In the genomic region with DNA sequence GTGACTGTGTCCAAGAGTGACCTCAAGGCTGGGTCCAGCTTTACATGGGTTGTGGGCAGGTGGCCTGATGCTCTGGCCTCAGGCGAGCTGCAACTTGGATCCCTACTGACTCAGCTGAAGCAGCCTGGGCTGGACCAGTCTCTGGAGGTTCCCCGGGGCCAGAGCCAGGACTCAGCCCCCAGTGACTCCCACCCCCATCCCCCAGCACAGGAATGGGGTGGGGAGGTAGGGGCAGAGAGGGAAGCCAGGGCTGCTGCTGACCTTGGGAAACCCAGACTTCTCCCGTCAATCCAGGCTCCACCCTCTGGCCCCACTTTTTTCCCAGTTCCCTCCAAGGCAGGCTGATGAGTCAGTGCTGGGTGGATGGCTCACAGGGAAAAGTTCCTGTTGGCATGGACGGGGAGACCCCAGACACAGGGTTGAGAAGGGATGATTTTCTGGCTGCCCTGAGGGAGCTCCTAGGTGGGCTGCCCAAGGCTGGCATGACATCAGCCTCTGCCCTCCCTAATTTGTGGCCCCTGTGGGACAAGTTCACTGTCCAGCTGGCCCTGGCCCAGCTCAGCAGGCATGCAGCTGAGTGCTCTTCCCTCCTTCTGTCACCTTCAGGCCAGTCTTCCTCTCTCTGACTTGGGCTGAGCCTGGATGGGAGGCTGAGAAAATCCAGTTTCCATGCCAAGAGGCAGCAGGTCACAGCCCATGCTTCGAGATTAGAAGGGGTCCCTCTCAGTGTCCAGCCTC, we compare ENCODE assay signal across 1 cellular context.
TF ChIP-seq lines count a peak whose summit lies in the region.

No MANE protein-coding gene starts in this region.

TF ChIP-seq in SK-N-SH treated with all-trans-retinoic acid at 6 μM for 48 hours, 23 proteins besides CTCF, POLR2A, EP300 and RAD21:
- TF ChIP-seq, protein P1, sequence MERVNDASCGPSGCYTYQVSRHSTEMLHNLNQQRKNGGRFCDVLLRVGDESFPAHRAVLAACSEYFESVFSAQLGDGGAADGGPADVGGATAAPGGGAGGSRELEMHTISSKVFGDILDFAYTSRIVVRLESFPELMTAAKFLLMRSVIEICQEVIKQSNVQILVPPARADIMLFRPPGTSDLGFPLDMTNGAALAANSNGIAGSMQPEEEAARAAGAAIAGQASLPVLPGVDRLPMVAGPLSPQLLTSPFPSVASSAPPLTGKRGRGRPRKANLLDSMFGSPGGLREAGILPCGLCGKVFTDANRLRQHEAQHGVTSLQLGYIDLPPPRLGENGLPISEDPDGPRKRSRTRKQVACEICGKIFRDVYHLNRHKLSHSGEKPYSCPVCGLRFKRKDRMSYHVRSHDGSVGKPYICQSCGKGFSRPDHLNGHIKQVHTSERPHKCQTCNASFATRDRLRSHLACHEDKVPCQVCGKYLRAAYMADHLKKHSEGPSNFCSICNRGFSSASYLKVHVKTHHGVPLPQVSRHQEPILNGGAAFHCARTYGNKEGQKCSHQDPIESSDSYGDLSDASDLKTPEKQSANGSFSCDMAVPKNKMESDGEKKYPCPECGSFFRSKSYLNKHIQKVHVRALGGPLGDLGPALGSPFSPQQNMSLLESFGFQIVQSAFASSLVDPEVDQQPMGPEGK (CRISPR knock-in tag; IDR thresholded peaks at IDR 0.05; ENCODE audit: borderline replicate concordance) = no peak
- TF ChIP-seq, protein P2, sequence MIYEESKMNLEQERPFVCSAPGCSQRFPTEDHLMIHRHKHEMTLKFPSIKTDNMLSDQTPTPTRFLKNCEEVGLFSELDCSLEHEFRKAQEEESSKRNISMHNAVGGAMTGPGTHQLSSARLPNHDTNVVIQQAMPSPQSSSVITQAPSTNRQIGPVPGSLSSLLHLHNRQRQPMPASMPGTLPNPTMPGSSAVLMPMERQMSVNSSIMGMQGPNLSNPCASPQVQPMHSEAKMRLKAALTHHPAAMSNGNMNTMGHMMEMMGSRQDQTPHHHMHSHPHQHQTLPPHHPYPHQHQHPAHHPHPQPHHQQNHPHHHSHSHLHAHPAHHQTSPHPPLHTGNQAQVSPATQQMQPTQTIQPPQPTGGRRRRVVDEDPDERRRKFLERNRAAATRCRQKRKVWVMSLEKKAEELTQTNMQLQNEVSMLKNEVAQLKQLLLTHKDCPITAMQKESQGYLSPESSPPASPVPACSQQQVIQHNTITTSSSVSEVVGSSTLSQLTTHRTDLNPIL (CRISPR knock-in tag; IDR thresholded peaks at IDR 0.05; ENCODE audit: low read depth) = no peak
- no peak for TF ChIP-seq ZFP3 (CRISPR knock-in tag; IDR thresholded peaks at IDR 0.05)
- TF ChIP-seq ZNF70 (CRISPR knock-in tag; IDR thresholded peaks at IDR 0.05) = no peak
- TF ChIP-seq BACH2 (CRISPR knock-in tag; IDR thresholded peaks at IDR 0.05; ENCODE audit: borderline replicate concordance) = no peak
- no peak for TF ChIP-seq PPARA (CRISPR knock-in tag; IDR thresholded peaks at IDR 0.05; ENCODE audit: borderline replicate concordance)
- TF ChIP-seq OSR1 (CRISPR knock-in tag; IDR thresholded peaks at IDR 0.05) = no peak
- TF ChIP-seq ZNF8 (CRISPR knock-in tag; IDR thresholded peaks at IDR 0.05) = no peak
- no peak for TF ChIP-seq TOX (CRISPR knock-in tag; IDR thresholded peaks at IDR 0.05; ENCODE audit: borderline replicate concordance)
- TF ChIP-seq ZNF565 (CRISPR knock-in tag; conservative IDR thresholded peaks at IDR 0.05; ENCODE audit: low read depth) = no peak
- no peak for TF ChIP-seq GLIS3 (CRISPR knock-in tag; IDR thresholded peaks at IDR 0.05)
- TF ChIP-seq TCF4 (CRISPR knock-in tag; IDR thresholded peaks at IDR 0.05; ENCODE audit: borderline replicate concordance) = no peak
- TF ChIP-seq, protein P3, sequence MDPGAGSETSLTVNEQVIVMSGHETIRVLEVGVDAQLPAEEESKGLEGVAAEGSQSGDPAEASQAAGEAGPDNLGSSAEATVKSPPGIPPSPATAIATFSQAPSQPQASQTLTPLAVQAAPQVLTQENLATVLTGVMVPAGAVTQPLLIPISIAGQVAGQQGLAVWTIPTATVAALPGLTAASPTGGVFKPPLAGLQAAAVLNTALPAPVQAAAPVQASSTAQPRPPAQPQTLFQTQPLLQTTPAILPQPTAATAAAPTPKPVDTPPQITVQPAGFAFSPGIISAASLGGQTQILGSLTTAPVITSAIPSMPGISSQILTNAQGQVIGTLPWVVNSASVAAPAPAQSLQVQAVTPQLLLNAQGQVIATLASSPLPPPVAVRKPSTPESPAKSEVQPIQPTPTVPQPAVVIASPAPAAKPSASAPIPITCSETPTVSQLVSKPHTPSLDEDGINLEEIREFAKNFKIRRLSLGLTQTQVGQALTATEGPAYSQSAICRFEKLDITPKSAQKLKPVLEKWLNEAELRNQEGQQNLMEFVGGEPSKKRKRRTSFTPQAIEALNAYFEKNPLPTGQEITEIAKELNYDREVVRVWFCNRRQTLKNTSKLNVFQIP (CRISPR knock-in tag; IDR thresholded peaks at IDR 0.05; ENCODE audit: borderline replicate concordance, low read depth) = no peak
- no peak for TF ChIP-seq ZC3H10 (CRISPR knock-in tag; IDR thresholded peaks at IDR 0.05)
- TF ChIP-seq RARB (CRISPR knock-in tag; IDR thresholded peaks at IDR 0.05) = no peak
- TF ChIP-seq, protein P4, sequence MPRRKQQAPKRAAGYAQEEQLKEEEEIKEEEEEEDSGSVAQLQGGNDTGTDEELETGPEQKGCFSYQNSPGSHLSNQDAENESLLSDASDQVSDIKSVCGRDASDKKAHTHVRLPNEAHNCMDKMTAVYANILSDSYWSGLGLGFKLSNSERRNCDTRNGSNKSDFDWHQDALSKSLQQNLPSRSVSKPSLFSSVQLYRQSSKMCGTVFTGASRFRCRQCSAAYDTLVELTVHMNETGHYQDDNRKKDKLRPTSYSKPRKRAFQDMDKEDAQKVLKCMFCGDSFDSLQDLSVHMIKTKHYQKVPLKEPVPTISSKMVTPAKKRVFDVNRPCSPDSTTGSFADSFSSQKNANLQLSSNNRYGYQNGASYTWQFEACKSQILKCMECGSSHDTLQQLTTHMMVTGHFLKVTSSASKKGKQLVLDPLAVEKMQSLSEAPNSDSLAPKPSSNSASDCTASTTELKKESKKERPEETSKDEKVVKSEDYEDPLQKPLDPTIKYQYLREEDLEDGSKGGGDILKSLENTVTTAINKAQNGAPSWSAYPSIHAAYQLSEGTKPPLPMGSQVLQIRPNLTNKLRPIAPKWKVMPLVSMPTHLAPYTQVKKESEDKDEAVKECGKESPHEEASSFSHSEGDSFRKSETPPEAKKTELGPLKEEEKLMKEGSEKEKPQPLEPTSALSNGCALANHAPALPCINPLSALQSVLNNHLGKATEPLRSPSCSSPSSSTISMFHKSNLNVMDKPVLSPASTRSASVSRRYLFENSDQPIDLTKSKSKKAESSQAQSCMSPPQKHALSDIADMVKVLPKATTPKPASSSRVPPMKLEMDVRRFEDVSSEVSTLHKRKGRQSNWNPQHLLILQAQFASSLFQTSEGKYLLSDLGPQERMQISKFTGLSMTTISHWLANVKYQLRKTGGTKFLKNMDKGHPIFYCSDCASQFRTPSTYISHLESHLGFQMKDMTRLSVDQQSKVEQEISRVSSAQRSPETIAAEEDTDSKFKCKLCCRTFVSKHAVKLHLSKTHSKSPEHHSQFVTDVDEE (CRISPR knock-in tag; IDR thresholded peaks at IDR 0.05) = no peak
